ENCODE assay signal across 1 cellular context in the genomic region with DNA sequence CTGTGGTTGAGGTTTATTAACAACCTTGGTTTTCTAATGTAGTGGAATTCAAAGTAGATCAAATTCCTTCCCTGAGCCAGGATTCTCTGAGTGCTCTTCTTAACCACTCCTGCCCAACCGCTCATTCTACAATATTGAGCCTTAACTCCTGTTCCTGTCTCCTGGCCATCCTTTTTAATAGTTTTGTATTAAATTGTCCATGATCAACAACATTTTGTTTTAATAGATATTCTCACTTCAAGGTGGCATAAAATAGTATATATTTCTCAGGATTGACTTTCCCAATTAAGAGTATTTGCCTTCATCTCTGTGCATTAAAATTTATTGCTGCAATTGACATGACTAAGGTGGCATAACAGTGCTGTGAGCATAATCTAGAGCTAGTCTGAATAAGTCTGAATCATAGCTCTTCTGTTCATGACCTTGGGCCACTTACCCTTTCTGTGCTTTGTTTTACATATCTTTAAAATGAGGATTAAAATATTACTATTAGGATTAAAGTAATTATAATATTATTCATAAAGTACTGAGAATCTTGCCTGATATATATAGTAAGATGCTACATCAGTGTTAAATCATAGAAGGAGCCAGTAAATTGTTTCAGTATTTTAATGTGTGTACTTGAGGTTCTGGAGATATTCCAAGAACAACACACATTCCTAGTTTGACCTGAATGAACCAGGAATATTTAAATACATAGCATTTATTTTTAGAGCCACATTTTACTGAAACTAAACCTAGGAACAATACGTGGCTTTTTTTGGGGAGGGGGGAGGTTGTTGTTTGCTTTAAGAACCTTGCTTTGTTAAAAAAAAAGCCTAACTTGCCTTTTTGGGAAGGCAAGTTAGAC.
TF ChIP-seq lines count a peak whose summit lies in the region.

No MANE protein-coding gene starts in this region.

TF ChIP-seq in WTC11, 78 proteins besides CTCF, POLR2A, EP300 and RAD21 (continued from another document):
- TF ChIP-seq, protein P1, sequence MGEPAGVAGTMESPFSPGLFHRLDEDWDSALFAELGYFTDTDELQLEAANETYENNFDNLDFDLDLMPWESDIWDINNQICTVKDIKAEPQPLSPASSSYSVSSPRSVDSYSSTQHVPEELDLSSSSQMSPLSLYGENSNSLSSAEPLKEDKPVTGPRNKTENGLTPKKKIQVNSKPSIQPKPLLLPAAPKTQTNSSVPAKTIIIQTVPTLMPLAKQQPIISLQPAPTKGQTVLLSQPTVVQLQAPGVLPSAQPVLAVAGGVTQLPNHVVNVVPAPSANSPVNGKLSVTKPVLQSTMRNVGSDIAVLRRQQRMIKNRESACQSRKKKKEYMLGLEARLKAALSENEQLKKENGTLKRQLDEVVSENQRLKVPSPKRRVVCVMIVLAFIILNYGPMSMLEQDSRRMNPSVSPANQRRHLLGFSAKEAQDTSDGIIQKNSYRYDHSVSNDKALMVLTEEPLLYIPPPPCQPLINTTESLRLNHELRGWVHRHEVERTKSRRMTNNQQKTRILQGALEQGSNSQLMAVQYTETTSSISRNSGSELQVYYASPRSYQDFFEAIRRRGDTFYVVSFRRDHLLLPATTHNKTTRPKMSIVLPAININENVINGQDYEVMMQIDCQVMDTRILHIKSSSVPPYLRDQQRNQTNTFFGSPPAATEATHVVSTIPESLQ (CRISPR knock-in tag; IDR thresholded peaks at IDR 0.05) = no peak
- TF ChIP-seq OVOL2 (CRISPR knock-in tag; IDR thresholded peaks at IDR 0.05; ENCODE audit: borderline replicate concordance) (no peak), ZNF396 (CRISPR knock-in tag; IDR thresholded peaks at IDR 0.05; ENCODE audit: borderline replicate concordance) (no peak)
- TF ChIP-seq, protein P2, sequence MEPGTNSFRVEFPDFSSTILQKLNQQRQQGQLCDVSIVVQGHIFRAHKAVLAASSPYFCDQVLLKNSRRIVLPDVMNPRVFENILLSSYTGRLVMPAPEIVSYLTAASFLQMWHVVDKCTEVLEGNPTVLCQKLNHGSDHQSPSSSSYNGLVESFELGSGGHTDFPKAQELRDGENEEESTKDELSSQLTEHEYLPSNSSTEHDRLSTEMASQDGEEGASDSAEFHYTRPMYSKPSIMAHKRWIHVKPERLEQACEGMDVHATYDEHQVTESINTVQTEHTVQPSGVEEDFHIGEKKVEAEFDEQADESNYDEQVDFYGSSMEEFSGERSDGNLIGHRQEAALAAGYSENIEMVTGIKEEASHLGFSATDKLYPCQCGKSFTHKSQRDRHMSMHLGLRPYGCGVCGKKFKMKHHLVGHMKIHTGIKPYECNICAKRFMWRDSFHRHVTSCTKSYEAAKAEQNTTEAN (CRISPR knock-in tag; IDR thresholded peaks at IDR 0.05) = no peak
- TF ChIP-seq, protein P3, sequence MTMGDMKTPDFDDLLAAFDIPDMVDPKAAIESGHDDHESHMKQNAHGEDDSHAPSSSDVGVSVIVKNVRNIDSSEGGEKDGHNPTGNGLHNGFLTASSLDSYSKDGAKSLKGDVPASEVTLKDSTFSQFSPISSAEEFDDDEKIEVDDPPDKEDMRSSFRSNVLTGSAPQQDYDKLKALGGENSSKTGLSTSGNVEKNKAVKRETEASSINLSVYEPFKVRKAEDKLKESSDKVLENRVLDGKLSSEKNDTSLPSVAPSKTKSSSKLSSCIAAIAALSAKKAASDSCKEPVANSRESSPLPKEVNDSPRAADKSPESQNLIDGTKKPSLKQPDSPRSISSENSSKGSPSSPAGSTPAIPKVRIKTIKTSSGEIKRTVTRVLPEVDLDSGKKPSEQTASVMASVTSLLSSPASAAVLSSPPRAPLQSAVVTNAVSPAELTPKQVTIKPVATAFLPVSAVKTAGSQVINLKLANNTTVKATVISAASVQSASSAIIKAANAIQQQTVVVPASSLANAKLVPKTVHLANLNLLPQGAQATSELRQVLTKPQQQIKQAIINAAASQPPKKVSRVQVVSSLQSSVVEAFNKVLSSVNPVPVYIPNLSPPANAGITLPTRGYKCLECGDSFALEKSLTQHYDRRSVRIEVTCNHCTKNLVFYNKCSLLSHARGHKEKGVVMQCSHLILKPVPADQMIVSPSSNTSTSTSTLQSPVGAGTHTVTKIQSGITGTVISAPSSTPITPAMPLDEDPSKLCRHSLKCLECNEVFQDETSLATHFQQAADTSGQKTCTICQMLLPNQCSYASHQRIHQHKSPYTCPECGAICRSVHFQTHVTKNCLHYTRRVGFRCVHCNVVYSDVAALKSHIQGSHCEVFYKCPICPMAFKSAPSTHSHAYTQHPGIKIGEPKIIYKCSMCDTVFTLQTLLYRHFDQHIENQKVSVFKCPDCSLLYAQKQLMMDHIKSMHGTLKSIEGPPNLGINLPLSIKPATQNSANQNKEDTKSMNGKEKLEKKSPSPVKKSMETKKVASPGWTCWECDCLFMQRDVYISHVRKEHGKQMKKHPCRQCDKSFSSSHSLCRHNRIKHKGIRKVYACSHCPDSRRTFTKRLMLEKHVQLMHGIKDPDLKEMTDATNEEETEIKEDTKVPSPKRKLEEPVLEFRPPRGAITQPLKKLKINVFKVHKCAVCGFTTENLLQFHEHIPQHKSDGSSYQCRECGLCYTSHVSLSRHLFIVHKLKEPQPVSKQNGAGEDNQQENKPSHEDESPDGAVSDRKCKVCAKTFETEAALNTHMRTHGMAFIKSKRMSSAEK (CRISPR knock-in tag; IDR thresholded peaks at IDR 0.05; ENCODE audit: borderline replicate concordance) = no peak
- TF ChIP-seq, protein P4, sequence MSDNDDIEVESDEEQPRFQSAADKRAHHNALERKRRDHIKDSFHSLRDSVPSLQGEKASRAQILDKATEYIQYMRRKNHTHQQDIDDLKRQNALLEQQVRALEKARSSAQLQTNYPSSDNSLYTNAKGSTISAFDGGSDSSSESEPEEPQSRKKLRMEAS (CRISPR knock-in tag; IDR thresholded peaks at IDR 0.05) = no peak
- TF ChIP-seq, protein P5, sequence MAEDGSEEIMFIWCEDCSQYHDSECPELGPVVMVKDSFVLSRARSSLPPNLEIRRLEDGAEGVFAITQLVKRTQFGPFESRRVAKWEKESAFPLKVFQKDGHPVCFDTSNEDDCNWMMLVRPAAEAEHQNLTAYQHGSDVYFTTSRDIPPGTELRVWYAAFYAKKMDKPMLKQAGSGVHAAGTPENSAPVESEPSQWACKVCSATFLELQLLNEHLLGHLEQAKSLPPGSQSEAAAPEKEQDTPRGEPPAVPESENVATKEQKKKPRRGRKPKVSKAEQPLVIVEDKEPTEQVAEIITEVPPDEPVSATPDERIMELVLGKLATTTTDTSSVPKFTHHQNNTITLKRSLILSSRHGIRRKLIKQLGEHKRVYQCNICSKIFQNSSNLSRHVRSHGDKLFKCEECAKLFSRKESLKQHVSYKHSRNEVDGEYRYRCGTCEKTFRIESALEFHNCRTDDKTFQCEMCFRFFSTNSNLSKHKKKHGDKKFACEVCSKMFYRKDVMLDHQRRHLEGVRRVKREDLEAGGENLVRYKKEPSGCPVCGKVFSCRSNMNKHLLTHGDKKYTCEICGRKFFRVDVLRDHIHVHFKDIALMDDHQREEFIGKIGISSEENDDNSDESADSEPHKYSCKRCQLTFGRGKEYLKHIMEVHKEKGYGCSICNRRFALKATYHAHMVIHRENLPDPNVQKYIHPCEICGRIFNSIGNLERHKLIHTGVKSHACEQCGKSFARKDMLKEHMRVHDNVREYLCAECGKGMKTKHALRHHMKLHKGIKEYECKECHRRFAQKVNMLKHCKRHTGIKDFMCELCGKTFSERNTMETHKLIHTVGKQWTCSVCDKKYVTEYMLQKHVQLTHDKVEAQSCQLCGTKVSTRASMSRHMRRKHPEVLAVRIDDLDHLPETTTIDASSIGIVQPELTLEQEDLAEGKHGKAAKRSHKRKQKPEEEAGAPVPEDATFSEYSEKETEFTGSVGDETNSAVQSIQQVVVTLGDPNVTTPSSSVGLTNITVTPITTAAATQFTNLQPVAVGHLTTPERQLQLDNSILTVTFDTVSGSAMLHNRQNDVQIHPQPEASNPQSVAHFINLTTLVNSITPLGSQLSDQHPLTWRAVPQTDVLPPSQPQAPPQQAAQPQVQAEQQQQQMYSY (CRISPR knock-in tag; IDR thresholded peaks at IDR 0.05) = no peak
TF ChIP-seq in WTC11: peak in this region for 0.
